In the genomic region with DNA sequence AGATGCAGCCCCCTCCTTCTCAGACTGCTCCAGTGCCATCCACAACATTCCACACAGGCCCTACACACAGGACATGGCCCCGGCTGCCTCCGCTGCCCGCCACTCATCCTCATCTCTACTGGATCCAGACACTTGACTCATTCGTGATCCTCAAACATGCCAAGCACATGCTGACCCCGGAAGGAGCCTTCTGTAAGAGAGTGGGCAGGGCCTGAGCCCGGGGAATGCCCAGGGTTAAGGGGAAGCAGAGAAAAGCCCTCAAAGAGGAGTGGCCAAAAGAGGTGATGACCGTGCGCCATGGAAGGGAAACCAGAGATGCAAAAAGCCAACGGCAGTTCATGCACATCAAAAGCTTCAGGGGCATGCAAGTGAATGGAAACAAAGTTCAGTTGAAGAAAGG, we compare ENCODE assay signal across 8 cellular contexts. TPM values are rescaled to one million over a fixed set of nuclear protein-coding genes. Genes with fewer than 3 reads are reported as not detected.
DNase-seq lines count a peak whose midpoint lies in the region; ATAC-seq, FAIRE-seq and TF ChIP-seq lines count a peak whose summit lies in the region.

No MANE protein-coding gene starts in this region.

- peak; percentile 93 for FAIRE-seq in GM18507 (lab: Jason Lieb, UNC)

- no peak overlapping the region for H3K27ac ChIP-seq in neuronal stem cell (replicated peaks; ENCODE audit: low read length)
- no peak overlapping the region for H3K27ac ChIP-seq in RWPE1

- H3K4me2 ChIP-seq in neuronal stem cell (ENCODE audit: insufficient read depth, low read length, poor library complexity, severe bottlenecking) = no peak overlapping the region

- peaks cover 65% of the 10 kb centered on the region for H3K36me3 Mint-ChIP-seq in activated CD4-positive, alpha-beta T cell treated with anti-CD3 and anti-CD28 coated beads, Interleukin-2, amount 10 ng/mL, durations not matched to agents 24 days and 14 days (ENCODE audit: low read depth)

- H2BK15ac ChIP-seq in neuronal stem cell (ENCODE audit: low read length) = no peak overlapping the region

- H3K4me1 Mint-ChIP-seq in activated CD4-positive, alpha-beta T cell treated with anti-CD3 and anti-CD28 coated beads, Interleukin-2, amount 10 ng/mL, durations not matched to agents 24 days and 14 days = peaks cover 64% of the 10 kb centered on the region

- no peaks in the 10 kb centered on the region for H3K27me3 Mint-ChIP-seq in activated CD4-positive, alpha-beta T cell treated with anti-CD3 and anti-CD28 coated beads, Interleukin-2, amount 10 ng/mL, durations not matched to agents 24 days and 14 days

- H3K4me3 Mint-ChIP-seq in activated CD4-positive, alpha-beta T cell treated with anti-CD3 and anti-CD28 coated beads, Interleukin-2, amount 10 ng/mL, durations not matched to agents 24 days and 14 days = peak overlapping the region; percentile 78

- H3K9me3 ChIP-seq in neuronal stem cell (replicated peaks in 1 of 2; ENCODE audit: control insufficient read depth in 2 of 2, insufficient read depth in 1 of 2, low read depth in 1 of 2, low read length in 2 of 2) = peaks cover 0 to 3% of the 10 kb centered on the region in 2 donors

- intact Hi-C loops in activated CD4-positive, alpha-beta T cell treated with anti-CD3 and anti-CD28 coated beads, Interleukin-2, amount 10 ng/mL, durations not matched to agents 24 days and 14 days (cut with micrococcal nuclease) = loop anchor here (2.0 to 5.0 kb wide), 2 partner anchors 43 to 180 kb away; no protein-coding TSS in a partner anchor

- H3K23ac ChIP-seq in neuronal stem cell (ENCODE audit: low read depth, low read length, poor library complexity) = no peak overlapping the region

- H2BK12ac ChIP-seq in neuronal stem cell (ENCODE audit: low read length) = no peak overlapping the region

- DNase-seq in GM18507 (ENCODE audit: extremely low spot score, insufficient read length, low read depth) (peak; percentile 32), neuronal stem cell (ENCODE audit: low spot score) (no peak), SKM-1 (lab: John Stamatoyannopoulos, UW; ENCODE audit: unreplicated experiment) (no peak), RWPE1 (ENCODE audit: low spot score) (no peak), AG08396 (ENCODE audit: low spot score) (no peak), amygdala (lab: John Stamatoyannopoulos, UW) (no peak)
- DNase-seq in activated CD4-positive, alpha-beta T cell treated with anti-CD3 and anti-CD28 coated beads, Interleukin-2, amount 10 ng/mL, durations not matched to agents 24 days and 14 days = peak; percentile 88

- H4K91ac ChIP-seq in neuronal stem cell (ENCODE audit: low read depth, low read length, poor library complexity) = no peak overlapping the region

- H3K36me3 ChIP-seq in neuronal stem cell (replicated peaks in 1 of 2; ENCODE audit: control insufficient read depth in 2 of 2, insufficient read depth in 2 of 2, low read length in 2 of 2) = no peaks in the 10 kb centered on the region

- no peak overlapping the region for H4K8ac ChIP-seq in neuronal stem cell (ENCODE audit: low read depth, low read length)

- no CpG with 5 or more reads among the region's 9 CpGs for WGBS in neuronal stem cell (ENCODE audit: extremely low coverage in 2 of 2, insufficient read length in 2 of 2, insufficient replicate concordance in 1 of 2), 2 donors

- no peak overlapping the region for H2AK5ac ChIP-seq in neuronal stem cell (ENCODE audit: low read depth, low read length)

- H2BK120ac ChIP-seq in neuronal stem cell (ENCODE audit: low read depth, low read length) = no peak overlapping the region

- no peak for TF ChIP-seq CTCF in RWPE1 (conservative IDR thresholded peaks at IDR 0.05; ENCODE audit: low read depth)

- ATAC-seq in HG02642 (IDR thresholded peaks at IDR 0.05; ENCODE audit: poor library complexity, unreplicated experiment) = peak; percentile 87

- H3K9ac ChIP-seq in neuronal stem cell (ENCODE audit: low read depth, low read length, poor library complexity) = no peak overlapping the region

- no peak overlapping the region for H2AFZ ChIP-seq in neuronal stem cell (ENCODE audit: low read length)

- CTCF ChIA-PET in RWPE1 (lab: Yijun Ruan, JAX) = no interaction called here

- peak overlapping the region; percentile 46 for H3K18ac ChIP-seq in neuronal stem cell (ENCODE audit: low read length)

- POLR2A ChIA-PET in RWPE1 (lab: Yijun Ruan, JAX; ENCODE audit: low non-redundant PET) = no interaction called here

- H3K27ac Mint-ChIP-seq in activated CD4-positive, alpha-beta T cell treated with anti-CD3 and anti-CD28 coated beads, Interleukin-2, amount 10 ng/mL, durations not matched to agents 24 days and 14 days = peak overlapping the region; percentile 94

- H2BK5ac ChIP-seq in neuronal stem cell (ENCODE audit: low read length) = no peak overlapping the region

- no peaks in the 10 kb centered on the region for H3K27me3 ChIP-seq in neuronal stem cell (ENCODE audit: control insufficient read depth in 3 of 3, insufficient read depth in 3 of 3, low read depth in 1 of 3, low read length in 3 of 3)

- no peak overlapping the region for H3K14ac ChIP-seq in neuronal stem cell (ENCODE audit: low read length)

- H3K9me3 Mint-ChIP-seq in activated CD4-positive, alpha-beta T cell treated with anti-CD3 and anti-CD28 coated beads, Interleukin-2, amount 10 ng/mL, durations not matched to agents 24 days and 14 days = peaks cover 7% of the 10 kb centered on the region

- H3K4me1 ChIP-seq in neuronal stem cell (ENCODE audit: control insufficient read depth in 2 of 2, insufficient read depth in 1 of 2, low read depth in 1 of 2, low read length in 2 of 2) = peaks cover 0 to 2% of the 10 kb centered on the region in 2 donors

- H3K4me3 ChIP-seq in neuronal stem cell (ENCODE audit: low read length in 2 of 2) = no peak overlapping the region

- no peaks in the 10 kb centered on the region for H3K79me1 ChIP-seq in neuronal stem cell (ENCODE audit: low read depth, low read length)

- no peak overlapping the region for H3K4ac ChIP-seq in neuronal stem cell (ENCODE audit: low read length)

RNA-seq across cellular contexts. Expression of a gene that starts 46.1 kb away (rescaled TPM):
- total RNA-seq in activated CD4-positive, alpha-beta T cell treated with anti-CD3 and anti-CD28 coated beads, Interleukin-2, amount 10 ng/mL, durations not matched to agents 24 days and 14 days = 90.6 and 92.4 TPM in 2 replicates
- polyA plus RNA-seq in neuronal stem cell (2013, experiment 1 of 2) = 0.78 TPM
- polyA plus RNA-seq in neuronal stem cell (2013, experiment 2 of 2) = 0.76 TPM

Comparison
In these comparisons a context has a peak if more than half of its experiments do, and no peak if none do; other contexts are left out.
1. DNase-seq: peak in GM18507 (single experiment) and activated CD4-positive, alpha-beta T cell treated with anti-CD3 and anti-CD28 coated beads, Interleukin-2, amount 10 ng/mL, durations not matched to agents 24 days and 14 days (single experiment); none in neuronal stem cell (single experiment), SKM-1 (single experiment), RWPE1 (single experiment), AG08396 (single experiment) and amygdala (0 of 56).